Comparison of ENCODE assay signal across 14 cellular contexts in genomic region chr21:33059319-33059894, GRCh38. TPM values are rescaled to one million over a fixed set of nuclear protein-coding genes. Genes with fewer than 3 reads are reported as not detected.
A peak's percentile ranks its signal among the peaks of the same experiment; 100 is the strongest.
DNase-seq lines count a peak whose midpoint lies in the region; ATAC-seq and TF ChIP-seq lines count a peak whose summit lies in the region.
"Had no signal": no experiment of that assay in that cellular context is flagged by ENCODE, and none has a peak within 500 bp of the region (broad histone marks: within the 10 kb centered on the region; RNA-seq: fewer than 3 reads in every experiment).

No MANE protein-coding gene starts in this region.

- WGBS in SK-N-SH (ENCODE audit: low lambda C conversion rate): 3% methylated on average over 3 of the region's 3 CpGs

- no peak overlapping the region for H2AFZ ChIP-seq in SK-N-SH (ENCODE audit: low read depth)

- H3K4me3 Mint-ChIP-seq in natural killer cell treated with Interleukin-12 subunit alpha and Interleukin-12 subunit beta and Interleukin-15 and Interleukin-18, amount 100 ng/mL, for 72 hours: peak overlapping the region; percentile 37
- H3K4me3 Mint-ChIP-seq: HFFc6 had no signal

- TF ChIP-seq CTCF in dorsolateral prefrontal cortex (IDR thresholded peaks at IDR 0.05 in 54 of 56, conservative IDR thresholded peaks at IDR 0.05 in 2 of 56; ENCODE audit: low read depth in 1 of 56, partially characterized antibody in 56 of 56) (no peak), SK-N-SH (IDR thresholded peaks at IDR 0.05) (no peak)

- no peak overlapping the region for H3K4me2 ChIP-seq in SK-N-SH

- H3K9me3 ChIP-seq in SK-N-SH: no peaks in the 10 kb centered on the region
- H3K9me3 ChIP-seq: adrenal gland, Caco-2 had no signal

- no peak for TF ChIP-seq RAD21 in SK-N-SH (IDR thresholded peaks at IDR 0.05; ENCODE audit: low read length)

- H3K4me1 Mint-ChIP-seq in natural killer cell treated with Interleukin-12 subunit alpha and Interleukin-12 subunit beta and Interleukin-15 and Interleukin-18, amount 100 ng/mL, for 72 hours (ENCODE audit: low read depth in 2 of 2): peaks cover 32 to 35% of the 10 kb centered on the region in 2 donors

- peak; percentile 65 for DNase-seq in Jurkat, Clone E6-1 (ENCODE audit: low read depth, low spot score)
- peak; percentile 97 for DNase-seq in NOMO-1 treated with DMSO at 0.1 percent for 48 hours (lab: John Stamatoyannopoulos, UW; ENCODE audit: unreplicated experiment)
- no peak for DNase-seq in dorsolateral prefrontal cortex
- peak; percentile 86 for DNase-seq in natural killer cell treated with Interleukin-12 subunit alpha and Interleukin-12 subunit beta and Interleukin-15 and Interleukin-18, amount 100 ng/mL, for 72 hours (ENCODE audit: low spot score)
- DNase-seq in posterior cingulate gyrus: no peak
- no peak for DNase-seq in SK-N-SH
- DNase-seq in activated naive CD4-positive, alpha-beta T cell (lab: John Stamatoyannopoulos, UW): no peak
- DNase-seq: adrenal gland; Caco-2; effector CD8-positive, alpha-beta T cell; HFFc6; mesendoderm had no signal

- peak; percentile 91 to 94 for ATAC-seq in natural killer cell treated with Interleukin-12 subunit alpha and Interleukin-12 subunit beta and Interleukin-15 and Interleukin-18, amount 100 ng/mL, for 72 hours
- no peak for ATAC-seq in HG02870 (IDR thresholded peaks at IDR 0.05; ENCODE audit: unreplicated experiment)

- H3K36me3 ChIP-seq in SK-N-SH (replicated peaks in 1 of 2; ENCODE audit: control insufficient read depth in 1 of 2, insufficient read depth in 2 of 2, low read length in 1 of 2): no peaks in the 10 kb centered on the region
- H3K36me3 ChIP-seq: adrenal gland had no signal

- H3K9me3 Mint-ChIP-seq in natural killer cell treated with Interleukin-12 subunit alpha and Interleukin-12 subunit beta and Interleukin-15 and Interleukin-18, amount 100 ng/mL, for 72 hours: no peaks in the 10 kb centered on the region
- H3K9me3 Mint-ChIP-seq: HFFc6 had no signal

- H4K20me1 ChIP-seq in SK-N-SH (ENCODE audit: insufficient read depth): no peaks in the 10 kb centered on the region

- H3K27me3 ChIP-seq in dorsolateral prefrontal cortex (peaks cover 0 to 17% (median 2%) of the 10 kb centered on the region in 45 donors), SK-N-SH (ENCODE audit: insufficient read depth) (peaks cover 92% of the 10 kb centered on the region)

- H3K27me3 Mint-ChIP-seq in natural killer cell treated with Interleukin-12 subunit alpha and Interleukin-12 subunit beta and Interleukin-15 and Interleukin-18, amount 100 ng/mL, for 72 hours: peaks cover 14 to 17% of the 10 kb centered on the region in 2 donors

- H3K9me2 ChIP-seq in SK-N-SH: no peaks in the 10 kb centered on the region

- no peak overlapping the region for H3K4me3 ChIP-seq in Jurkat, Clone E6-1 (ENCODE audit: low read length)
- H3K4me3 ChIP-seq in dorsolateral prefrontal cortex: no peak overlapping the region
- H3K4me3 ChIP-seq in SK-N-SH (ENCODE audit: low read depth in 2 of 2, low read length in 1 of 2): no peak overlapping the region
- H3K4me3 ChIP-seq: adrenal gland had no signal

- intact Hi-C loops in dorsolateral prefrontal cortex (cut with DNase I) (no loop called here), posterior cingulate gyrus (cut with DNase I) (no loop called here)

- CTCF ChIA-PET in SK-N-SH (lab: Yijun Ruan, JAX): no interaction called here

- no peak overlapping the region for H3K9ac ChIP-seq in SK-N-SH

- no peaks in the 10 kb centered on the region for H3K36me3 Mint-ChIP-seq in natural killer cell treated with Interleukin-12 subunit alpha and Interleukin-12 subunit beta and Interleukin-15 and Interleukin-18, amount 100 ng/mL, for 72 hours

- H3K27ac ChIP-seq in dorsolateral prefrontal cortex (peak overlapping the region in 44 of 59 donors; percentile 3 to 82 (median 60)), SK-N-SH (ENCODE audit: low read depth in 2 of 2, low read length in 1 of 2) (no peak overlapping the region)
- H3K27ac ChIP-seq: adrenal gland had no signal

- no peaks in the 10 kb centered on the region for H3K79me2 ChIP-seq in SK-N-SH (ENCODE audit: insufficient read depth)

- POLR2A ChIA-PET in SK-N-SH (lab: Yijun Ruan, JAX): no interaction called here

- H3F3A ChIP-seq in SK-N-SH (replicated peaks; ENCODE audit: insufficient read depth): no peaks in the 10 kb centered on the region

- no peaks in the 10 kb centered on the region for H3K4me1 ChIP-seq in SK-N-SH (ENCODE audit: control insufficient read depth in 1 of 2, insufficient read depth in 2 of 2, low read depth in 1 of 2, low read length in 1 of 2)
- H3K4me1 ChIP-seq: Caco-2 had no signal

- peak overlapping the region; percentile 8 to 57 for H3K27ac Mint-ChIP-seq in natural killer cell treated with Interleukin-12 subunit alpha and Interleukin-12 subunit beta and Interleukin-15 and Interleukin-18, amount 100 ng/mL, for 72 hours
- H3K27ac Mint-ChIP-seq: HFFc6 had no signal

- no peak for TF ChIP-seq EP300 in SK-N-SH (IDR thresholded peaks at IDR 0.05; ENCODE audit: borderline replicate concordance in 1 of 2, low read depth in 1 of 2, low read length in 1 of 2)

TF ChIP-seq in SK-N-SH, 30 proteins besides CTCF, POLR2A, EP300 and RAD21:
- TF ChIP-seq EZH2phosphoT487 (IDR thresholded peaks at IDR 0.05; ENCODE audit: borderline replicate concordance, low read depth) (no peak), POLR2AphosphoS5 (IDR thresholded peaks at IDR 0.05; ENCODE audit: low read depth, low read length) (no peak), FOSL2 (IDR thresholded peaks at IDR 0.05; ENCODE audit: borderline replicate concordance, low read depth) (no peak), USF1 (IDR thresholded peaks at IDR 0.05; ENCODE audit: borderline replicate concordance, low read depth) (no peak)
- TF ChIP-seq, protein P1, sequence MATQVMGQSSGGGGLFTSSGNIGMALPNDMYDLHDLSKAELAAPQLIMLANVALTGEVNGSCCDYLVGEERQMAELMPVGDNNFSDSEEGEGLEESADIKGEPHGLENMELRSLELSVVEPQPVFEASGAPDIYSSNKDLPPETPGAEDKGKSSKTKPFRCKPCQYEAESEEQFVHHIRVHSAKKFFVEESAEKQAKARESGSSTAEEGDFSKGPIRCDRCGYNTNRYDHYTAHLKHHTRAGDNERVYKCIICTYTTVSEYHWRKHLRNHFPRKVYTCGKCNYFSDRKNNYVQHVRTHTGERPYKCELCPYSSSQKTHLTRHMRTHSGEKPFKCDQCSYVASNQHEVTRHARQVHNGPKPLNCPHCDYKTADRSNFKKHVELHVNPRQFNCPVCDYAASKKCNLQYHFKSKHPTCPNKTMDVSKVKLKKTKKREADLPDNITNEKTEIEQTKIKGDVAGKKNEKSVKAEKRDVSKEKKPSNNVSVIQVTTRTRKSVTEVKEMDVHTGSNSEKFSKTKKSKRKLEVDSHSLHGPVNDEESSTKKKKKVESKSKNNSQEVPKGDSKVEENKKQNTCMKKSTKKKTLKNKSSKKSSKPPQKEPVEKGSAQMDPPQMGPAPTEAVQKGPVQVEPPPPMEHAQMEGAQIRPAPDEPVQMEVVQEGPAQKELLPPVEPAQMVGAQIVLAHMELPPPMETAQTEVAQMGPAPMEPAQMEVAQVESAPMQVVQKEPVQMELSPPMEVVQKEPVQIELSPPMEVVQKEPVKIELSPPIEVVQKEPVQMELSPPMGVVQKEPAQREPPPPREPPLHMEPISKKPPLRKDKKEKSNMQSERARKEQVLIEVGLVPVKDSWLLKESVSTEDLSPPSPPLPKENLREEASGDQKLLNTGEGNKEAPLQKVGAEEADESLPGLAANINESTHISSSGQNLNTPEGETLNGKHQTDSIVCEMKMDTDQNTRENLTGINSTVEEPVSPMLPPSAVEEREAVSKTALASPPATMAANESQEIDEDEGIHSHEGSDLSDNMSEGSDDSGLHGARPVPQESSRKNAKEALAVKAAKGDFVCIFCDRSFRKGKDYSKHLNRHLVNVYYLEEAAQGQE (IDR thresholded peaks at IDR 0.05; ENCODE audit: low read depth, low read length): no peak
- TF ChIP-seq, protein P2, sequence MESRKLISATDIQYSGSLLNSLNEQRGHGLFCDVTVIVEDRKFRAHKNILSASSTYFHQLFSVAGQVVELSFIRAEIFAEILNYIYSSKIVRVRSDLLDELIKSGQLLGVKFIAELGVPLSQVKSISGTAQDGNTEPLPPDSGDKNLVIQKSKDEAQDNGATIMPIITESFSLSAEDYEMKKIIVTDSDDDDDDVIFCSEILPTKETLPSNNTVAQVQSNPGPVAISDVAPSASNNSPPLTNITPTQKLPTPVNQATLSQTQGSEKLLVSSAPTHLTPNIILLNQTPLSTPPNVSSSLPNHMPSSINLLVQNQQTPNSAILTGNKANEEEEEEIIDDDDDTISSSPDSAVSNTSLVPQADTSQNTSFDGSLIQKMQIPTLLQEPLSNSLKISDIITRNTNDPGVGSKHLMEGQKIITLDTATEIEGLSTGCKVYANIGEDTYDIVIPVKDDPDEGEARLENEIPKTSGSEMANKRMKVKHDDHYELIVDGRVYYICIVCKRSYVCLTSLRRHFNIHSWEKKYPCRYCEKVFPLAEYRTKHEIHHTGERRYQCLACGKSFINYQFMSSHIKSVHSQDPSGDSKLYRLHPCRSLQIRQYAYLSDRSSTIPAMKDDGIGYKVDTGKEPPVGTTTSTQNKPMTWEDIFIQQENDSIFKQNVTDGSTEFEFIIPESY (IDR thresholded peaks at IDR 0.05; ENCODE audit: borderline replicate concordance, low read depth): no peak

RNA-seq across cellular contexts. Expression of gene OLIG1, which starts 10.5 kb away (rescaled TPM):
- polyA plus RNA-seq in Jurkat, Clone E6-1 (2012; ENCODE audit: insufficient read depth, insufficient read length): 2.6 TPM
- total RNA-seq in dorsolateral prefrontal cortex: 100 to 1,000 TPM in 77 of 120 experiments, 10 to 100 TPM in 43; 30.7 to 365 (median 119) TPM
- under 1 TPM in 1 of 2 donors, not detected in 1; 0.20 TPM for total RNA-seq in natural killer cell treated with Interleukin-12 subunit alpha and Interleukin-12 subunit beta and Interleukin-15 and Interleukin-18, amount 100 ng/mL, for 72 hours
- polyA plus RNA-seq in SK-N-SH (2012; rRNA removed): not detected in 2 replicates
- polyA plus RNA-seq in SK-N-SH (2012; cell fraction: cytosol; rRNA removed): not detected in 2 replicates
- not detected in 2 replicates for polyA plus RNA-seq in SK-N-SH (2012; cell fraction: nucleus; rRNA removed)
- total RNA-seq: Caco-2, HFFc6, pulmonary artery endothelial cell had no signal

RNA-seq across cellular contexts. Expression of gene OLIG2, which starts 33.7 kb away (rescaled TPM):
- not detected for polyA plus RNA-seq in Jurkat, Clone E6-1 (2012; ENCODE audit: insufficient read depth, insufficient read length)
- total RNA-seq in dorsolateral prefrontal cortex: 100 to 1,000 TPM in 2 of 120 experiments, 10 to 100 TPM in 118; 13.9 to 165 (median 45.4) TPM
- not detected for total RNA-seq in natural killer cell treated with Interleukin-12 subunit alpha and Interleukin-12 subunit beta and Interleukin-15 and Interleukin-18, amount 100 ng/mL, for 72 hours
- polyA plus RNA-seq in SK-N-SH (2012; rRNA removed): not detected in 2 replicates
- not detected in 2 replicates for polyA plus RNA-seq in SK-N-SH (2012; cell fraction: cytosol; rRNA removed)
- polyA plus RNA-seq in SK-N-SH (2012; cell fraction: nucleus; rRNA removed): not detected in 2 replicates
- total RNA-seq: adrenal gland, Caco-2, HFFc6, pulmonary artery endothelial cell had no signal

Comparison
In these comparisons a context has a peak if more than half of its experiments do, and no peak if none do; other contexts are left out.
1. DNase-seq: peak in Jurkat, Clone E6-1 (single experiment), NOMO-1 treated with DMSO at 0.1 percent for 48 hours (single experiment) and natural killer cell treated with Interleukin-12 subunit alpha and Interleukin-12 subunit beta and Interleukin-15 and Interleukin-18, amount 100 ng/mL, for 72 hours (single experiment); none in dorsolateral prefrontal cortex (0 of 10), posterior cingulate gyrus (0 of 10), SK-N-SH (single experiment) and activated naive CD4-positive, alpha-beta T cell (0 of 4).
2. H3K27ac ChIP-seq: peak in dorsolateral prefrontal cortex (44 of 59); none in SK-N-SH (0 of 2).
3. RNA of gene OLIG1, which starts 10.5 kb away (total RNA-seq): 30.7 to 365 TPM in dorsolateral prefrontal cortex; 0.20 TPM in natural killer cell treated with Interleukin-12 subunit alpha and Interleukin-12 subunit beta and Interleukin-15 and Interleukin-18, amount 100 ng/mL, for 72 hours; every median in the first group is over 10 times any median in the second.
4. RNA of gene OLIG2, which starts 33.7 kb away (total RNA-seq): 13.9 to 165 TPM in dorsolateral prefrontal cortex; not detected in natural killer cell treated with Interleukin-12 subunit alpha and Interleukin-12 subunit beta and Interleukin-15 and Interleukin-18, amount 100 ng/mL, for 72 hours; every median in the first group is over 10 times any median in the second.